8 cellular contexts compared by ENCODE assay signal in the genomic region with DNA sequence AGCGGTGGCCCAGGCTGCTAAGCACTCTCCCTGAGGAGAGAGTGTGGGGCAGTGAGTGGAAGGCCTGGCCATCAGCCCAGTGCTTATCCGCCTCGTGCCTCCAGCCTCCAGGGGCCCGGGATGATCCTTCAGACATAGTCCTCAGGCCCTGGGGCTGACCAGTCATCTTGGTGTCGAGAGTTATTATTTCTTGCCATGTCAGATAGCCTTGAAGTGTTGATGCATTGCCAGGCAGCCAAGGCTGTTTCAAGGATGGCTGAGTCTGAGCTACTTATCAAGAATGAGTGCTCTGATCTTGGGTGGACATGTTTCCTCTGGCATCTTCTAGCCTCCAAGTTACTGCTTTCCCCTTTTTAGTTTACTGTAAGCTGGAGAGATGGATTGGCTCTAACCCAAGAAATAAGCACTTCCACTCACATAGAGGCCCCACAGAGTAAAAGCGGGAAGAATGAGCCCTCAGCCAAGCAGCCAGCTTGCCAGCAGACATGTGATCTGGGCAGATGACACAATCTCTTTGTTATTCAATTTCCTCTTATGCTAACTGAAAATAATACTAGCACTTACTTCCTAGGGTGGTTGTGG.
DNase-seq lines count a peak whose midpoint lies in the region; ATAC-seq and TF ChIP-seq lines count a peak whose summit lies in the region.

No MANE protein-coding gene starts in this region.

- H2AFZ ChIP-seq in ACC112 (ENCODE audit: low read length, unreplicated experiment), result peak overlapping the region; percentile 44
- H2AFZ ChIP-seq in IMR-90 (replicated peaks; ENCODE audit: low read length, poor library complexity), result peak overlapping the region; percentile 82
- H2AFZ ChIP-seq in PC-3 (ENCODE audit: low read length), result no peak overlapping the region

- H3K36me3 ChIP-seq in ACC112 (ENCODE audit: insufficient read depth, low read length), result no peaks in the 10 kb centered on the region
- no peaks in the 10 kb centered on the region for H3K36me3 ChIP-seq in IMR-90 (ENCODE audit: control insufficient read depth, insufficient read depth, low read length)
- H3K36me3 ChIP-seq in PC-3 (ENCODE audit: low read depth, low read length), result no peaks in the 10 kb centered on the region

- H3K4me1 Mint-ChIP-seq in activated T-helper 1 cell treated with anti-CD3 and anti-CD28 coated beads, Interleukin-12 subunit alpha, Interleukin-12 subunit beta, Interleukin-2, Interleukin-4 antibody, amounts not matched to agents 30 ng/mL and 10 ng/mL and 1 ng/mL, durations not matched to agents 14 hours and 24 hours and 36 hours (ENCODE audit: low read depth), result peaks cover 86% of the 10 kb centered on the region

- peak overlapping the region; percentile 75; the same call in 1 of the 3 replicates for H2BK15ac ChIP-seq in IMR-90 (ENCODE audit: low read depth, low read length)

- H3K9me1 ChIP-seq in IMR-90 (ENCODE audit: insufficient read depth, low read length), result peaks cover 23% of the 10 kb centered on the region

- H4K20me1 ChIP-seq in IMR-90 (ENCODE audit: insufficient read depth, low read length), result 0 out of 2 replicates have a peak, but pooled peaks cover 4% of the 10 kb centered on the region
- H4K20me1 ChIP-seq in PC-3 (ENCODE audit: low read length), result no peaks in the 10 kb centered on the region

- intact Hi-C loops in IMR-90 (cut with micrococcal nuclease) (no loop called here), cardiac septum (cut with DNase I) (loop anchor here (2.0 kb wide), 1 partner anchor 136 kb away; a partner anchor contains a TSS), PC-3 (cut with micrococcal nuclease) (no loop called here)
- intact Hi-C loops in activated T-helper 1 cell treated with anti-CD3 and anti-CD28 coated beads, Interleukin-12 subunit alpha, Interleukin-12 subunit beta, Interleukin-2, Interleukin-4 antibody, amounts not matched to agents 30 ng/mL and 10 ng/mL and 1 ng/mL, durations not matched to agents 14 hours and 24 hours and 36 hours (cut with micrococcal nuclease), result loop anchor here (5.0 kb wide), 2 partner anchors 309 to 746 kb away; a partner anchor contains a TSS

- TF ChIP-seq RAD21 in IMR-90 (IDR thresholded peaks at IDR 0.05; ENCODE audit: low read length), result no peak; the same call in 1 of the 2 replicates

- no peaks in the 10 kb centered on the region for H3K27me3 Mint-ChIP-seq in activated T-helper 1 cell treated with anti-CD3 and anti-CD28 coated beads, Interleukin-12 subunit alpha, Interleukin-12 subunit beta, Interleukin-2, Interleukin-4 antibody, amounts not matched to agents 30 ng/mL and 10 ng/mL and 1 ng/mL, durations not matched to agents 14 hours and 24 hours and 36 hours (ENCODE audit: insufficient read depth)

- DNase-seq in IMR-90 (peak; percentile 95), cardiac septum (ENCODE audit: low spot score) (peak; percentile 87), skeletal muscle cell (ENCODE audit: low read depth) (peak; percentile 93), PC-3 (no peak), D341Med (ENCODE audit: low spot score) (no peak)
- DNase-seq in activated T-helper 1 cell treated with anti-CD3 and anti-CD28 coated beads, Interleukin-12 subunit alpha, Interleukin-12 subunit beta, Interleukin-2, Interleukin-4 antibody, amounts not matched to agents 30 ng/mL and 10 ng/mL and 1 ng/mL, durations not matched to agents 14 hours and 24 hours and 36 hours (ENCODE audit: low spot score), result no peak

- H2BK120ac ChIP-seq in IMR-90 (ENCODE audit: low read depth, low read length), result peak overlapping the region; percentile 81

- WGBS in IMR-90 (ENCODE audit: extremely low coverage in 2 of 2, insufficient read length in 1 of 2), 2 experiments, result 19% methylated on average over 4 of the region's 6 CpGs; no CpG with 5 or more reads in 1 of the 2 experiments

- peak overlapping the region; percentile 35 for H3K14ac ChIP-seq in IMR-90 (replicated peaks; ENCODE audit: low read depth, low read length)

- H3K4me2 ChIP-seq in IMR-90 (ENCODE audit: low read depth, low read length) (no peak overlapping the region), PC-3 (ENCODE audit: low read length) (no peak overlapping the region)

- peaks cover 69% of the 10 kb centered on the region for H3K4me1 ChIP-seq in ACC112 (ENCODE audit: control insufficient read depth, insufficient read depth, low read length, unreplicated experiment)
- peaks cover 24% of the 10 kb centered on the region for H3K4me1 ChIP-seq in IMR-90 (ENCODE audit: control insufficient read depth, insufficient read depth, low read length)
- H3K4me1 ChIP-seq in PC-3 (ENCODE audit: insufficient read depth, low read length), result peaks cover 28% of the 10 kb centered on the region

- H3K56ac ChIP-seq in IMR-90 (ENCODE audit: extremely low read depth, insufficient read depth, low read length), result 0 out of 2 replicates have a peak overlapping the region, but pooled peaks have one; percentile 1

- H3K79me2 ChIP-seq in ACC112 (ENCODE audit: control insufficient read depth, insufficient read depth, low read length, unreplicated experiment), result no peaks in the 10 kb centered on the region
- H3K79me2 ChIP-seq in PC-3 (ENCODE audit: low read length), result no peaks in the 10 kb centered on the region

- peak overlapping the region; percentile 11 for H2AK9ac ChIP-seq in IMR-90 (replicated peaks; ENCODE audit: low read depth, low read length, poor library complexity)

- H3K4me3 ChIP-seq in ACC112 (ENCODE audit: low read depth, low read length), result no peak overlapping the region
- H3K4me3 ChIP-seq in IMR-90 (ENCODE audit: insufficient read depth, low read depth, low read length), result no peak overlapping the region
- no peak overlapping the region for H3K4me3 ChIP-seq in skeletal muscle cell (ENCODE audit: low read depth, low read length)
- H3K4me3 ChIP-seq in PC-3 (ENCODE audit: low read length), result no peak overlapping the region

- H4K8ac ChIP-seq in IMR-90 (ENCODE audit: low read depth in 2 of 2, low read length in 2 of 2), result peak overlapping the region; percentile 28 to 83

- H3K27me3 ChIP-seq in ACC112 (ENCODE audit: insufficient read depth, low read length) (no peaks in the 10 kb centered on the region), IMR-90 (ENCODE audit: control insufficient read depth, insufficient read depth, low read length) (no peaks in the 10 kb centered on the region), PC-3 (ENCODE audit: low read length) (no peaks in the 10 kb centered on the region)

- TF ChIP-seq POLR2A in IMR-90 (IDR thresholded peaks at IDR 0.05; ENCODE audit: low read depth, low read length), result peak; percentile 41; the same call in 1 of the 2 replicates

- H3K9ac ChIP-seq in IMR-90 (ENCODE audit: low read depth, low read length), result peak overlapping the region; percentile 25
- no peak overlapping the region for H3K9ac ChIP-seq in PC-3 (ENCODE audit: low read length)

- H3K4me3 Mint-ChIP-seq in activated T-helper 1 cell treated with anti-CD3 and anti-CD28 coated beads, Interleukin-12 subunit alpha, Interleukin-12 subunit beta, Interleukin-2, Interleukin-4 antibody, amounts not matched to agents 30 ng/mL and 10 ng/mL and 1 ng/mL, durations not matched to agents 14 hours and 24 hours and 36 hours, result peak overlapping the region; percentile 12

- ATAC-seq in IMR-90 (ENCODE audit: low read depth), result peak; percentile 54
- ATAC-seq in PC-3, result no peak
- ATAC-seq in GM21723 (IDR thresholded peaks at IDR 0.05; ENCODE audit: unreplicated experiment), result no peak

- peaks cover 12% of the 10 kb centered on the region for H3K9me3 Mint-ChIP-seq in activated T-helper 1 cell treated with anti-CD3 and anti-CD28 coated beads, Interleukin-12 subunit alpha, Interleukin-12 subunit beta, Interleukin-2, Interleukin-4 antibody, amounts not matched to agents 30 ng/mL and 10 ng/mL and 1 ng/mL, durations not matched to agents 14 hours and 24 hours and 36 hours

- no peaks in the 10 kb centered on the region for H3F3A ChIP-seq in PC-3 (ENCODE audit: low read length, unreplicated experiment)

- H3K27ac ChIP-seq in ACC112 (ENCODE audit: low read depth, low read length), result peak overlapping the region; percentile 90
- H3K27ac ChIP-seq in IMR-90 (ENCODE audit: insufficient read depth, low read length), result peak overlapping the region; percentile 93
- H3K27ac ChIP-seq in PC-3 (ENCODE audit: low read length), result no peak overlapping the region

- in situ Hi-C loops in IMR-90 (cut with MboI; ENCODE audit: low sequenced_read_pairs), result no loop called here

- H3K18ac ChIP-seq in IMR-90 (ENCODE audit: low read depth, low read length), result peak overlapping the region; percentile 49

- H2BK20ac ChIP-seq in IMR-90 (ENCODE audit: low read depth, low read length), result peak overlapping the region; percentile 82

- dilution Hi-C loops in IMR-90 (cut with HindIII; ENCODE audit: low sequenced_read_pairs, unreplicated experiment), result no loop called here

- POLR2A ChIA-PET in IMR-90 (lab: Charles Lee; ENCODE audit: unreplicated experiment), result no interaction called here
- POLR2A ChIA-PET in PC-3 (lab: Charles Lee; ENCODE audit: unreplicated experiment), result no interaction called here

- H3K36me3 Mint-ChIP-seq in activated T-helper 1 cell treated with anti-CD3 and anti-CD28 coated beads, Interleukin-12 subunit alpha, Interleukin-12 subunit beta, Interleukin-2, Interleukin-4 antibody, amounts not matched to agents 30 ng/mL and 10 ng/mL and 1 ng/mL, durations not matched to agents 14 hours and 24 hours and 36 hours (ENCODE audit: low read depth), result peaks cover 5% of the 10 kb centered on the region

- 0 out of 4 replicates have a peak, but pooled peaks cover 0 to 3% of the 10 kb centered on the region in 2 experiments for H3K79me1 ChIP-seq in IMR-90 (ENCODE audit: low read depth in 1 of 2, low read length in 2 of 2)

- H3K9me3 ChIP-seq in IMR-90 (ENCODE audit: control insufficient read depth, insufficient read depth, low read length), result no peaks in the 10 kb centered on the region; the same call in 1 of the 2 replicates
- H3K9me3 ChIP-seq in PC-3 (ENCODE audit: low read length), result no peaks in the 10 kb centered on the region

- H3K23ac ChIP-seq in IMR-90 (ENCODE audit: low read depth, low read length), result no peak overlapping the region

- H4K91ac ChIP-seq in IMR-90 (ENCODE audit: insufficient read depth, low read depth, low read length), result peak overlapping the region; percentile 80

- peak overlapping the region; percentile 61 for H3K4ac ChIP-seq in IMR-90 (ENCODE audit: low read depth, low read length)

- H2BK5ac ChIP-seq in IMR-90 (ENCODE audit: low read depth, low read length, poor library complexity, severe bottlenecking), result peak overlapping the region; percentile 86

- H4K5ac ChIP-seq in IMR-90 (ENCODE audit: low read depth, low read length), result peak overlapping the region; percentile 28

- BruUV-seq in IMR-90 (replicated peaks; lab: Mats Ljungman, UMichigan) (no TSS peak), PC-3 (replicated peaks; lab: Mats Ljungman, UMichigan) (no TSS peak)

- H2AK5ac ChIP-seq in IMR-90 (ENCODE audit: low read depth, low read length), result peak overlapping the region; percentile 63; the same call in 1 of the 2 replicates

- H3K9me2 ChIP-seq in PC-3 (replicated peaks; ENCODE audit: low read length), result no peaks in the 10 kb centered on the region

- TF ChIP-seq CTCF in IMR-90 (conservative IDR thresholded peaks at IDR 0.05; ENCODE audit: low read depth, low read length), result no peak
- TF ChIP-seq CTCF in PC-3 (conservative IDR thresholded peaks at IDR 0.05; ENCODE audit: low read depth, low read length), result no peak

- peak overlapping the region; percentile 56 for H3K27ac Mint-ChIP-seq in activated T-helper 1 cell treated with anti-CD3 and anti-CD28 coated beads, Interleukin-12 subunit alpha, Interleukin-12 subunit beta, Interleukin-2, Interleukin-4 antibody, amounts not matched to agents 30 ng/mL and 10 ng/mL and 1 ng/mL, durations not matched to agents 14 hours and 24 hours and 36 hours

- CTCF ChIA-PET in IMR-90 (lab: Yijun Ruan, JAX) (no interaction called here), PC-3 (lab: Charles Lee) (no interaction called here)

Comparison
In these comparisons a context has a peak if more than half of its experiments do, and no peak if none do; other contexts are left out.
1. DNase-seq: peak in IMR-90 (single experiment), cardiac septum (single experiment) and skeletal muscle cell (single experiment); none in activated T-helper 1 cell treated with anti-CD3 and anti-CD28 coated beads, Interleukin-12 subunit alpha, Interleukin-12 subunit beta, Interleukin-2, Interleukin-4 antibody, amounts not matched to agents 30 ng/mL and 10 ng/mL and 1 ng/mL, durations not matched to agents 14 hours and 24 hours and 36 hours (single experiment), PC-3 (single experiment) and D341Med (single experiment).
2. intact Hi-C loops: an anchor here in activated T-helper 1 cell treated with anti-CD3 and anti-CD28 coated beads, Interleukin-12 subunit alpha, Interleukin-12 subunit beta, Interleukin-2, Interleukin-4 antibody, amounts not matched to agents 30 ng/mL and 10 ng/mL and 1 ng/mL, durations not matched to agents 14 hours and 24 hours and 36 hours (5.0 kb wide) and cardiac septum (2.0 kb wide); none called in IMR-90 and PC-3.